In the genomic region with DNA sequence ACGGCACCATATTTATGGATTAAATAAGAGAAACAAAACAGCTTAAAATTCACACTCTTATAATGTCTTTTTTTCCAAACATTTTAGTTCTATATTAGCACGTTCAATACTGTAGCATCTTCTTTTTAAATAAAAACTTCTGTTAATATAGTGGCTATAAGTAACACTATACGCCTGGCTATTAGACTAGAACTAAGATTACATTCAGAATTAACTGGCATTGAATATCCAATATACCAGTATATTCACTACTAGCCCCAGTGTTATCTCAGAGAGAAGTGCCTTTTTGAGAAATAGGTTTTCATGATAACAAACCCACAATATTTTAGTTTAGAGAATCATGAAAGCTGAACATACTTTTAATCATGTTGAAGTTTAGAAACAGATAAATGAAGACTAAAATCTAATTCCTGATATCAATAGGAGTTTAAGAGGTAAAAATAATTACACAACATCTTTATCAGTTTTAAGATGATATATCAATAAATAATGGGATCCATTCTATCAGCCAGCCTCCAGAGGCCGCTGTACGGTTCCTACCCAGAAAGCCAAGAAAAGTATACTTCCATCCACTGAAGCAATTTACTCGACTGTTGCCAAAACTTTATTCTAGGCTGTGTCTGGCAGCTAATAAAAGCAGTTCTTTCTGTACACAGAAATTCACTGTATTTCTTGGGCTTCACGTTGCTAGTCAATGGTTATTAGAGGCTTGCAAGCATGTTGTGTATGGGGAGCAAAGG, we compare ENCODE assay signal across 28 cellular contexts.
DNase-seq lines count a peak whose midpoint lies in the region; ATAC-seq and TF ChIP-seq lines count a peak whose summit lies in the region.
"Had no signal": no experiment of that assay in that cellular context is flagged by ENCODE, and none has a peak within 500 bp of the region (broad histone marks: within the 10 kb centered on the region; RNA-seq: fewer than 3 reads in every experiment).

No MANE protein-coding gene starts in this region.

- H3K23me2 ChIP-seq in H9 (ENCODE audit: insufficient read length, low read depth, low read length, poor library complexity, severe bottlenecking), result no peaks in the 10 kb centered on the region

- H3K4ac ChIP-seq in H9 (ENCODE audit: low read depth, low read length), result no peak overlapping the region
- H3K4ac ChIP-seq in mesendoderm (ENCODE audit: low read depth, low read length), result no peak overlapping the region

- TF ChIP-seq CTCF in Caco-2 (IDR thresholded peaks at IDR 0.05; ENCODE audit: insufficient read depth in 1 of 2, low read depth in 1 of 2, low read length in 1 of 2, severe bottlenecking in 1 of 2, unreplicated experiment in 1 of 2), result peak; percentile 16 to 28
- peak; percentile 19; the same call in 1 of the 3 replicates for TF ChIP-seq CTCF in H9 (conservative IDR thresholded peaks at IDR 0.05)
- no peak for TF ChIP-seq CTCF in endothelial cell (IDR thresholded peaks at IDR 0.05; ENCODE audit: unreplicated experiment)

- no peak overlapping the region for H2AK5ac ChIP-seq in H9 (ENCODE audit: insufficient read length, low read length)
- no peak overlapping the region for H2AK5ac ChIP-seq in mesendoderm (ENCODE audit: low read length)

- H3K4me2 ChIP-seq in H9 (ENCODE audit: insufficient read depth, insufficient read length, low read length) (no peak overlapping the region), mesendoderm (ENCODE audit: low read length) (no peak overlapping the region)
- H3K4me2 ChIP-seq: KMS-11 had no signal

- no peak overlapping the region for H4K5ac ChIP-seq in H9 (ENCODE audit: insufficient read length, low read depth, low read length)
- no peak overlapping the region for H4K5ac ChIP-seq in mesendoderm (ENCODE audit: low read length)

- H3K4me1 ChIP-seq in Caco-2 (no peaks in the 10 kb centered on the region), H9 (ENCODE audit: insufficient read depth, low read length) (no peaks in the 10 kb centered on the region), mesendoderm (ENCODE audit: control insufficient read depth, low read depth, low read length) (no peaks in the 10 kb centered on the region)
- H3K4me1 ChIP-seq: left ventricle myocardium inferior, Peyer's patch, uterus had no signal

- H3K36me3 ChIP-seq in Caco-2 (ENCODE audit: control insufficient read depth, insufficient read depth, low read length) (no peaks in the 10 kb centered on the region), mesendoderm (ENCODE audit: control insufficient read depth, insufficient read depth, low read length) (no peaks in the 10 kb centered on the region)
- H3K36me3 ChIP-seq: cardiac muscle cell, left ventricle myocardium inferior, Peyer's patch, uterus had no signal

- no peak overlapping the region for H2AFZ ChIP-seq in H9 (ENCODE audit: low read length)

- H3K4me3 ChIP-seq in Caco-2 (ENCODE audit: low read depth, low read length) (no peak overlapping the region), mesendoderm (ENCODE audit: low read length) (no peak overlapping the region)
- H3K4me3 ChIP-seq: cardiac muscle cell, coronary artery, left ventricle myocardium inferior, Peyer's patch, uterus had no signal

- ATAC-seq in GM18870 (IDR thresholded peaks at IDR 0.05; ENCODE audit: unreplicated experiment), result no peak
- ATAC-seq: effector memory CD8-positive, alpha-beta T cell; HCT116; naive thymus-derived CD8-positive, alpha-beta T cell; T-cell had no signal

- H3K9me3 Mint-ChIP-seq in Caco-2 (ENCODE audit: unreplicated experiment), result peaks cover 13% of the 10 kb centered on the region
- H3K9me3 Mint-ChIP-seq in H9, result peaks cover 3 to 6% of the 10 kb centered on the region in 2 experiments; a peak in 4 of 5 replicates
- no peaks in the 10 kb centered on the region for H3K9me3 Mint-ChIP-seq in endothelial cell (ENCODE audit: unreplicated experiment)

- H2BK20ac ChIP-seq in H9 (ENCODE audit: low read depth, low read length, poor library complexity, severe bottlenecking), result no peak overlapping the region

- H4K8ac ChIP-seq in H9 (replicated peaks; ENCODE audit: insufficient read length, low read depth, low read length) (no peak overlapping the region), mesendoderm (ENCODE audit: low read depth, low read length) (no peak overlapping the region)

- no TSS peak for BruUV-seq in Caco-2 (replicated peaks; lab: Mats Ljungman, UMichigan)

- H3K23ac ChIP-seq in H9 (ENCODE audit: insufficient read length, low read depth, low read length) (no peak overlapping the region), mesendoderm (ENCODE audit: low read length) (no peak overlapping the region)

- H3K4me1 Mint-ChIP-seq in Caco-2 (ENCODE audit: low read depth, unreplicated experiment), result no peaks in the 10 kb centered on the region
- H3K4me1 Mint-ChIP-seq in H9, result peaks cover 11 to 13% of the 10 kb centered on the region in 2 experiments
- H3K4me1 Mint-ChIP-seq in endothelial cell (ENCODE audit: unreplicated experiment), result peaks cover 6% of the 10 kb centered on the region
- H3K4me1 Mint-ChIP-seq: activated naive CD4-positive, alpha-beta T cell treated with anti-CD3 and anti-CD28 coated beads, Interleukin-2, amount 10 ng/mL, durations not matched to agents 7 days and 5 days; naive thymus-derived CD8-positive, alpha-beta T cell; T-cell had no signal

- no peak overlapping the region for H2BK5ac ChIP-seq in H9 (ENCODE audit: insufficient read length, low read length)
- H2BK5ac ChIP-seq in mesendoderm (ENCODE audit: low read length), result no peak overlapping the region

- no peak overlapping the region for H3T11ph ChIP-seq in H9 (ENCODE audit: low read length)

- no peaks in the 10 kb centered on the region for H3K36me3 Mint-ChIP-seq in Caco-2 (ENCODE audit: insufficient read depth, unreplicated experiment)
- peaks cover 3 to 13% (median 4%) of the 10 kb centered on the region in 3 experiments; a peak in 5 of 7 replicates for H3K36me3 Mint-ChIP-seq in H9 (ENCODE audit: insufficient read depth in 1 of 3, low read depth in 3 of 3)
- no peaks in the 10 kb centered on the region for H3K36me3 Mint-ChIP-seq in endothelial cell (ENCODE audit: low read depth, unreplicated experiment)
- H3K36me3 Mint-ChIP-seq: activated naive CD4-positive, alpha-beta T cell treated with anti-CD3 and anti-CD28 coated beads, Interleukin-2, amount 10 ng/mL, durations not matched to agents 7 days and 5 days; naive thymus-derived CD8-positive, alpha-beta T cell; T-cell had no signal

- H3K27me3 Mint-ChIP-seq in Caco-2 (ENCODE audit: insufficient read depth, unreplicated experiment), result no peaks in the 10 kb centered on the region
- no peaks in the 10 kb centered on the region for H3K27me3 Mint-ChIP-seq in H9 (ENCODE audit: low read depth)
- no peaks in the 10 kb centered on the region for H3K27me3 Mint-ChIP-seq in endothelial cell (ENCODE audit: unreplicated experiment)
- H3K27me3 Mint-ChIP-seq: activated naive CD4-positive, alpha-beta T cell treated with anti-CD3 and anti-CD28 coated beads, Interleukin-2, amount 10 ng/mL, durations not matched to agents 7 days and 5 days; CD4-positive, alpha-beta T cell; effector memory CD8-positive, alpha-beta T cell; naive thymus-derived CD8-positive, alpha-beta T cell; stimulated activated naive CD8-positive, alpha-beta T cell treated with anti-CD3 and anti-CD28 coated beads, Interleukin-15, Interleukin-2, amounts not matched to agents 100 ng/mL and 50 ng/mL, for 24 hours; T-cell had no signal

- H4K20me1 ChIP-seq in H9 (ENCODE audit: control insufficient read depth, insufficient read depth, insufficient read length), result no peaks in the 10 kb centered on the region

- H3K27me3 ChIP-seq in Caco-2 (replicated peaks; ENCODE audit: control insufficient read depth, insufficient read depth, low read length), result no peaks in the 10 kb centered on the region
- no peaks in the 10 kb centered on the region for H3K27me3 ChIP-seq in H9 (ENCODE audit: insufficient read depth, low read length)
- H3K27me3 ChIP-seq in mesendoderm (ENCODE audit: insufficient read depth, low read length, poor library complexity), result no peaks in the 10 kb centered on the region
- H3K27me3 ChIP-seq: cardiac muscle cell, Peyer's patch, uterus had no signal

- H3K18ac ChIP-seq in H9 (ENCODE audit: insufficient read length, low read depth, low read length) (no peak overlapping the region), mesendoderm (ENCODE audit: low read length) (peak overlapping the region; percentile 39)

- H3K56ac ChIP-seq in H9 (ENCODE audit: insufficient read length, low read depth, low read length) (no peak overlapping the region), mesendoderm (ENCODE audit: low read length) (no peak overlapping the region)

- H3K27ac ChIP-seq in H9 (ENCODE audit: insufficient read length, low read depth, low read length) (no peak overlapping the region), mesendoderm (ENCODE audit: low read depth, low read length) (no peak overlapping the region)
- H3K27ac ChIP-seq: cardiac muscle cell, coronary artery, KMS-11, left ventricle myocardium inferior, Peyer's patch, uterus had no signal

- H3K27ac Mint-ChIP-seq in Caco-2 (ENCODE audit: unreplicated experiment) (no peak overlapping the region), H9 (no peak overlapping the region), endothelial cell (ENCODE audit: unreplicated experiment) (no peak overlapping the region)
- H3K27ac Mint-ChIP-seq: activated naive CD4-positive, alpha-beta T cell treated with anti-CD3 and anti-CD28 coated beads, Interleukin-2, amount 10 ng/mL, durations not matched to agents 7 days and 5 days; activated T-helper 1 cell treated with anti-CD3 and anti-CD28 coated beads, Interleukin-12 subunit alpha, Interleukin-12 subunit beta, Interleukin-2, Interleukin-4 antibody, amounts not matched to agents 30 ng/mL and 10 ng/mL and 1 ng/mL, durations not matched to agents 14 hours and 24 hours and 36 hours; CD4-positive, alpha-beta T cell; effector memory CD8-positive, alpha-beta T cell; naive thymus-derived CD8-positive, alpha-beta T cell; stimulated activated naive CD8-positive, alpha-beta T cell treated with anti-CD3 and anti-CD28 coated beads, Interleukin-15, Interleukin-2, amounts not matched to agents 100 ng/mL and 50 ng/mL, for 24 hours; T-cell had no signal

- CTCF ChIA-PET in Caco-2 (lab: Charles Lee), result interaction anchor here (0.6 kb wide), 1 partner anchor 461 kb away, joined by 3 read pairs; no protein-coding TSS in a partner anchor

- H2BK12ac ChIP-seq in H9 (ENCODE audit: insufficient read length, low read depth, low read length), result no peak overlapping the region

- H3K79me1 ChIP-seq in H9 (ENCODE audit: insufficient read depth, low read depth, low read length, poor library complexity, severe bottlenecking) (no peaks in the 10 kb centered on the region), mesendoderm (ENCODE audit: low read length) (no peaks in the 10 kb centered on the region)

- H4K91ac ChIP-seq in H9 (ENCODE audit: insufficient read length, low read depth, low read length), result no peak overlapping the region

- DNase-seq in Caco-2 (no peak), H9 (no peak), amniotic epithelial cell (ENCODE audit: low read depth) (peak; percentile 2), mesendoderm (no peak), endothelial cell (ENCODE audit: low spot score) (no peak), NCI-H82 (lab: John Stamatoyannopoulos, UW) (no peak)
- DNase-seq: activated CD4-positive, alpha-beta T cell treated with anti-CD3 and anti-CD28 coated beads, Interleukin-2, amount 50 U/mL, for 4 hours; activated naive CD4-positive, alpha-beta T cell treated with anti-CD3 and anti-CD28 coated beads, Interleukin-2, amount 10 ng/mL, durations not matched to agents 7 days and 5 days; CD4-positive, alpha-beta T cell; DMS 273 treated with DMSO at 0.1 percent for 48 hours; effector memory CD8-positive, alpha-beta T cell; left ventricle myocardium inferior; midbrain; naive thymus-derived CD8-positive, alpha-beta T cell; NCI-H1436; NCI-H510A treated with DMSO at 0.1 percent for 48 hours; NK-92 treated with Interleukin-12 subunit alpha and Interleukin-12 subunit beta, amount 100 ng/mL, for 24 hours; occipital lobe; Peyer's patch; T-cell; uterus had no signal

- WGBS in H9 (ENCODE audit: extremely low coverage, insufficient read length, low lambda C conversion rate), result no CpG with 5 or more reads among the region's 7 CpGs
- no CpG with 5 or more reads among the region's 7 CpGs for WGBS in mesendoderm (ENCODE audit: extremely low coverage, insufficient coverage, low lambda C conversion rate)

- no peak overlapping the region for H3K4me3 Mint-ChIP-seq in Caco-2 (ENCODE audit: unreplicated experiment)
- no peak overlapping the region for H3K4me3 Mint-ChIP-seq in H9
- H3K4me3 Mint-ChIP-seq in endothelial cell (ENCODE audit: unreplicated experiment), result no peak overlapping the region
- H3K4me3 Mint-ChIP-seq: activated naive CD4-positive, alpha-beta T cell treated with anti-CD3 and anti-CD28 coated beads, Interleukin-2, amount 10 ng/mL, durations not matched to agents 7 days and 5 days; activated T-helper 1 cell treated with anti-CD3 and anti-CD28 coated beads, Interleukin-12 subunit alpha, Interleukin-12 subunit beta, Interleukin-2, Interleukin-4 antibody, amounts not matched to agents 30 ng/mL and 10 ng/mL and 1 ng/mL, durations not matched to agents 14 hours and 24 hours and 36 hours; CD4-positive, alpha-beta T cell; effector memory CD8-positive, alpha-beta T cell; naive thymus-derived CD8-positive, alpha-beta T cell; stimulated activated naive CD8-positive, alpha-beta T cell treated with anti-CD3 and anti-CD28 coated beads, Interleukin-15, Interleukin-2, amounts not matched to agents 100 ng/mL and 50 ng/mL, for 24 hours; T-cell had no signal

- H2BK120ac ChIP-seq in H9 (ENCODE audit: low read depth, low read length, poor library complexity, severe bottlenecking), result no peak overlapping the region
- H2BK120ac ChIP-seq in mesendoderm (ENCODE audit: low read depth, low read length), result no peak overlapping the region

- H2BK15ac ChIP-seq in H9 (ENCODE audit: low read depth, low read length), result no peak overlapping the region
- H2BK15ac ChIP-seq in mesendoderm (replicated peaks; ENCODE audit: low read depth), result no peak overlapping the region

- no peaks in the 10 kb centered on the region for H3K79me2 ChIP-seq in H9 (ENCODE audit: insufficient read depth, low read length)
- H3K79me2 ChIP-seq in mesendoderm (ENCODE audit: control insufficient read depth, insufficient read depth, low read length), result no peaks in the 10 kb centered on the region

- intact Hi-C loops in Caco-2 (cut with micrococcal nuclease; ENCODE audit: unreplicated experiment), result loop anchor here (1.0 kb wide), 1 partner anchor 633 kb away; no protein-coding TSS in a partner anchor

- POLR2A ChIA-PET in Caco-2 (lab: Charles Lee), result no interaction called here

- no peak overlapping the region for H3K9ac ChIP-seq in H9 (ENCODE audit: extremely low read depth, insufficient read length, low read length)
- H3K9ac ChIP-seq in mesendoderm (ENCODE audit: low read length), result no peak overlapping the region
- H3K9ac ChIP-seq: KMS-11 had no signal

- H3K9me3 ChIP-seq in Caco-2, result no peaks in the 10 kb centered on the region
- no peaks in the 10 kb centered on the region for H3K9me3 ChIP-seq in H9 (ENCODE audit: control insufficient read depth, low read depth, low read length)
- H3K9me3 ChIP-seq: left ventricle myocardium inferior, Peyer's patch, uterus had no signal

- no peak overlapping the region for H3K14ac ChIP-seq in H9 (ENCODE audit: insufficient read depth, low read length)
